Comparison of ENCODE assay signal across 1 cellular context in genomic region chr19:38718747-38719543, GRCh38.
TF ChIP-seq lines count a peak whose summit lies in the region.

No MANE protein-coding gene starts in this region.

TF ChIP-seq in K562, 482 proteins besides CTCF, POLR2A, EP300 and RAD21 (continued from another document):
- TF ChIP-seq L3MBTL2 (IDR thresholded peaks at IDR 0.05) (no peak), NFE2L1 (tag; IDR thresholded peaks at IDR 0.05; ENCODE audit: borderline replicate concordance, low read depth) (no peak)
- TF ChIP-seq, protein P1, sequence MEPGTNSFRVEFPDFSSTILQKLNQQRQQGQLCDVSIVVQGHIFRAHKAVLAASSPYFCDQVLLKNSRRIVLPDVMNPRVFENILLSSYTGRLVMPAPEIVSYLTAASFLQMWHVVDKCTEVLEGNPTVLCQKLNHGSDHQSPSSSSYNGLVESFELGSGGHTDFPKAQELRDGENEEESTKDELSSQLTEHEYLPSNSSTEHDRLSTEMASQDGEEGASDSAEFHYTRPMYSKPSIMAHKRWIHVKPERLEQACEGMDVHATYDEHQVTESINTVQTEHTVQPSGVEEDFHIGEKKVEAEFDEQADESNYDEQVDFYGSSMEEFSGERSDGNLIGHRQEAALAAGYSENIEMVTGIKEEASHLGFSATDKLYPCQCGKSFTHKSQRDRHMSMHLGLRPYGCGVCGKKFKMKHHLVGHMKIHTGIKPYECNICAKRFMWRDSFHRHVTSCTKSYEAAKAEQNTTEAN (CRISPR knock-in tag; IDR thresholded peaks at IDR 0.05), result no peak
